13 cellular contexts compared by ENCODE assay signal in genomic region chr5:67014957-67015400, GRCh38.
A peak's percentile ranks its signal among the peaks of the same experiment; 100 is the strongest.
DNase-seq lines count a peak whose midpoint lies in the region; ATAC-seq, FAIRE-seq and TF ChIP-seq lines count a peak whose summit lies in the region.
"Had no signal": no experiment of that assay in that cellular context is flagged by ENCODE, and none has a peak within 500 bp of the region (broad histone marks: within the 10 kb centered on the region; RNA-seq: fewer than 3 reads in every experiment).

No MANE protein-coding gene starts in this region.

- H2AFZ ChIP-seq in K562 (ENCODE audit: low read depth, low read length): no peak overlapping the region; the same call in 1 of the 2 replicates

- no peak for TF ChIP-seq CTCF in Calu3 (IDR thresholded peaks at IDR 0.05; ENCODE audit: unreplicated experiment)
- TF ChIP-seq CTCF in K562 (IDR thresholded peaks at IDR 0.05 in 2 of 3, conservative IDR thresholded peaks at IDR 0.05 in 1 of 3; ENCODE audit: insufficient read depth in 2 of 3, low read depth in 1 of 3, low read length in 3 of 3): no peak

- H3K27me3 Mint-ChIP-seq in Calu3 (ENCODE audit: unreplicated experiment): no peaks in the 10 kb centered on the region

- H3K27me3 ChIP-seq in K562 (ENCODE audit: control insufficient read depth in 2 of 2, insufficient read depth in 2 of 2, low read length in 2 of 2) (no peaks in the 10 kb centered on the region), rectal smooth muscle tissue (ENCODE audit: control insufficient read depth, insufficient read depth, low read length) (no peaks in the 10 kb centered on the region)
- H3K27me3 ChIP-seq: BLaER1 treated with 17β-estradiol and CSF1 and Interleukin-3, amounts not matched to agents 10 nM and 100 nM had no signal

- WGBS in K562 (ENCODE audit: insufficient coverage, low coverage, missing lambda C conversion rate): 63% methylated on average over 3 of the region's 3 CpGs

- intact Hi-C loops in Calu3 (cut with micrococcal nuclease; ENCODE audit: unreplicated experiment): loop anchor here (5.0 kb wide), 1 partner anchor 72 kb away; no protein-coding TSS in a partner anchor
- intact Hi-C loops in K562 (cut with micrococcal nuclease): no loop called here
- intact Hi-C loops in left cardiac atrium (cut with DNase I): no loop called here

- DNase-seq in Calu3: no peak
- DNase-seq in K562 (ENCODE audit: extremely low read depth in 1 of 4, low spot score in 3 of 4): no peak
- DNase-seq in left cardiac atrium: no peak
- DNase-seq in SHP77 (lab: John Stamatoyannopoulos, UW): no peak
- DNase-seq in NCI-H1092 treated with DMSO at 0.1 percent for 48 hours (lab: John Stamatoyannopoulos, UW): no peak
- DNase-seq: cerebellar nuclear complex, kidney, NCI-H526 had no signal

- peak; percentile 19 for FAIRE-seq in K562 (lab: Jason Lieb, UNC)
- FAIRE-seq: kidney had no signal

- H3K27ac Mint-ChIP-seq in Calu3 (ENCODE audit: unreplicated experiment): peak overlapping the region; percentile 26

- BruUV-seq in Calu3 (replicated peaks; lab: Mats Ljungman, UMichigan) (no TSS peak), K562 (replicated peaks; lab: Mats Ljungman, UMichigan) (no TSS peak)

- H3K9me3 Mint-ChIP-seq in Calu3 (ENCODE audit: low read depth, unreplicated experiment): no peaks in the 10 kb centered on the region

- no peak for ATAC-seq in K562
- peak; percentile 25 to 31 for ATAC-seq in left cardiac atrium
- ATAC-seq in GM19463 (IDR thresholded peaks at IDR 0.05; ENCODE audit: unreplicated experiment): no peak
- no peak for ATAC-seq in HG03460 (IDR thresholded peaks at IDR 0.05; ENCODE audit: unreplicated experiment)

- peaks cover 41% of the 10 kb centered on the region for H3K4me1 Mint-ChIP-seq in Calu3 (ENCODE audit: low read depth, unreplicated experiment)

- no peaks in the 10 kb centered on the region; the same call in 2 of the 3 replicates for H3K36me3 ChIP-seq in K562 (ENCODE audit: control insufficient read depth, insufficient read depth, low read length)
- no peaks in the 10 kb centered on the region for H3K36me3 ChIP-seq in rectal smooth muscle tissue (ENCODE audit: control insufficient read depth, insufficient read depth, low read length)

- peaks cover 62% of the 10 kb centered on the region for H3K79me2 ChIP-seq in K562 (ENCODE audit: control insufficient read depth, insufficient read depth, low read length)

- CTCF ChIA-PET in Calu3 (lab: Charles Lee) (interaction anchor here (2.2 kb wide), 1 partner anchor 11 kb away, joined by 8 read pairs; no protein-coding TSS in a partner anchor), K562 (lab: Yijun Ruan, JAX; ENCODE audit: low intra/inter-chr PET ratio) (no interaction called here)

- no peak for TF ChIP-seq POLR2A in K562 (conservative IDR thresholded peaks at IDR 0.05)

- no peak for TF ChIP-seq RAD21 in K562 (CRISPR knock-in tag; conservative IDR thresholded peaks at IDR 0.05 in 1 of 2, IDR thresholded peaks at IDR 0.05 in 1 of 2)

- TF ChIP-seq EP300 in K562 (IDR thresholded peaks at IDR 0.05; ENCODE audit: low read length): no peak

- in situ Hi-C loops in K562 (cut with MboI): no loop called here

- H3K27ac ChIP-seq in K562 (ENCODE audit: extremely low read depth, low read depth, low read length): no peak overlapping the region
- H3K27ac ChIP-seq in rectal smooth muscle tissue (ENCODE audit: low read depth, low read length): peak overlapping the region; percentile 7
- H3K27ac ChIP-seq: BLaER1 treated with 17β-estradiol and CSF1 and Interleukin-3, amounts not matched to agents 10 nM and 100 nM; KMS-11 had no signal

- H3K9me1 ChIP-seq in K562 (ENCODE audit: control insufficient read depth, insufficient read depth, low read length): peaks cover 4% of the 10 kb centered on the region

- H3K9me3 ChIP-seq in K562 (replicated peaks; ENCODE audit: control insufficient read depth, insufficient read depth, low read depth, low read length): no peaks in the 10 kb centered on the region
- H3K9me3 ChIP-seq: BLaER1 treated with 17β-estradiol and CSF1 and Interleukin-3, amounts not matched to agents 10 nM and 100 nM had no signal

- peak overlapping the region; percentile 56; the same call in 1 of the 2 replicates for H3K4me2 ChIP-seq in K562 (ENCODE audit: insufficient read depth, low read length)
- H3K4me2 ChIP-seq: BLaER1 treated with 17β-estradiol and CSF1 and Interleukin-3, amounts not matched to agents 10 nM and 100 nM; KMS-11 had no signal

- no peak overlapping the region for H3K9ac ChIP-seq in K562 (ENCODE audit: insufficient read depth in 1 of 2, low read depth in 2 of 2, low read length in 2 of 2)
- H3K9ac ChIP-seq in rectal smooth muscle tissue (ENCODE audit: low read length): no peak overlapping the region
- H3K9ac ChIP-seq: BLaER1 treated with 17β-estradiol and CSF1 and Interleukin-3, amounts not matched to agents 10 nM and 100 nM; KMS-11 had no signal

- H3K4me3 ChIP-seq in K562 (no peak overlapping the region), rectal smooth muscle tissue (ENCODE audit: low read length) (peak overlapping the region; percentile 7)
- H3K4me3 ChIP-seq: BLaER1 treated with 17β-estradiol and CSF1 and Interleukin-3, amounts not matched to agents 10 nM and 100 nM had no signal

- no peaks in the 10 kb centered on the region for H4K20me1 ChIP-seq in K562 (replicated peaks; ENCODE audit: control insufficient read depth, insufficient read depth, low read length)
- H4K20me1 ChIP-seq: BLaER1 treated with 17β-estradiol and CSF1 and Interleukin-3, amounts not matched to agents 10 nM and 100 nM had no signal

- POLR2A ChIA-PET in K562 (lab: Yijun Ruan, JAX): interaction anchor here (0.8 to 4.1 kb wide), 4 partner anchors 10 to 87 kb away, joined by 3 to 28 read pairs (median 3); no protein-coding TSS in a partner anchor

- no peaks in the 10 kb centered on the region for H3K36me3 Mint-ChIP-seq in Calu3 (ENCODE audit: insufficient read depth, unreplicated experiment)

- H3K4me1 ChIP-seq in K562 (replicated peaks in 1 of 2; ENCODE audit: control insufficient read depth in 2 of 2, insufficient read depth in 2 of 2, low read length in 2 of 2) (peaks cover 0 to 35% of the 10 kb centered on the region in 2 experiments; a peak in 4 of 5 replicates), rectal smooth muscle tissue (ENCODE audit: control insufficient read depth, insufficient read depth, low read length) (peaks cover 9% of the 10 kb centered on the region)

- H3K4me3 Mint-ChIP-seq in Calu3 (ENCODE audit: low read depth, unreplicated experiment): peak overlapping the region; percentile 54

TF ChIP-seq in K562, 482 proteins besides CTCF, POLR2A, EP300 and RAD21 (continues in another document):
- no peak for TF ChIP-seq FOXO4 (CRISPR knock-in tag; IDR thresholded peaks at IDR 0.05)
- TF ChIP-seq STAG1 (CRISPR knock-in tag; IDR thresholded peaks at IDR 0.05; ENCODE audit: borderline replicate concordance): no peak
- TF ChIP-seq PHF20 (IDR thresholded peaks at IDR 0.05; ENCODE audit: partially characterized antibody): no peak
- TF ChIP-seq FOS (IDR thresholded peaks at IDR 0.05; ENCODE audit: extremely low read depth, insufficient read length): no peak
- no peak for TF ChIP-seq RBM14 (IDR thresholded peaks at IDR 0.05; ENCODE audit: borderline replicate concordance, insufficient read depth, low read depth, low read length)
- TF ChIP-seq ZSCAN29 (IDR thresholded peaks at IDR 0.05): no peak
- no peak for TF ChIP-seq YY1 (IDR thresholded peaks at IDR 0.05; ENCODE audit: borderline replicate concordance in 1 of 3, control insufficient read depth in 1 of 3, extremely low read depth in 1 of 3, insufficient read depth in 3 of 3, insufficient read length in 1 of 3, insufficient replicate concordance in 2 of 3, low read depth in 1 of 3, low read length in 2 of 3)
- no peak for TF ChIP-seq ZNF23 (CRISPR knock-in tag; IDR thresholded peaks at IDR 0.05)
- TF ChIP-seq SREBF2 (CRISPR knock-in tag; IDR thresholded peaks at IDR 0.05): no peak
- TF ChIP-seq MBD1 (CRISPR knock-in tag; IDR thresholded peaks at IDR 0.05): no peak
- no peak for TF ChIP-seq NELFE (IDR thresholded peaks at IDR 0.05; ENCODE audit: insufficient read depth, insufficient read length)
- TF ChIP-seq ZNF124 (CRISPR knock-in tag; IDR thresholded peaks at IDR 0.05): no peak
- TF ChIP-seq MXD1 (CRISPR knock-in tag; IDR thresholded peaks at IDR 0.05; ENCODE audit: borderline replicate concordance, poor library complexity, severe bottlenecking): no peak

Comparison
In these comparisons a context has a peak if more than half of its experiments do, and no peak if none do; other contexts are left out.
1. ATAC-seq: peak in left cardiac atrium (2 of 2); none in K562 (single experiment), GM19463 (single experiment) and HG03460 (single experiment).